23 cellular contexts compared by ENCODE assay signal in the genomic region with DNA sequence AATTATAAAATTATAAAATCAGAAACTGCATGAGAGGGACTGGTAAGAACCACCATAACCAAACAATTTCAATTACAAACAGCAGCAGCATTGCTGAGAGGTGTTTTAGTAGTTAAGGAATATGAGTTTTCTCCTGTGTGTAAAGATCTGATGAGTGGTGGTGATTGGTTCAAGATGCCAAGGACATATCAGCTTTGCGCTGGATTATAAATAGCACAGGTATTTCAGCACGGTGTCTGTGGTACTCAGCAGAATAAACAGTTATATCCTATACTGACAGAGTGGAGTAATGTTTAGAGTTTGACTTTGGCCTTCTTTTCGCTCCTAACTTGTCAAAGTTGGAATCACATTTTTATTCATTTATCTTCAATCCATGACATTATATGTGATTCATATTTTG.
"Had no signal": no experiment of that assay in that cellular context is flagged by ENCODE, and none has a peak within 500 bp of the region (broad histone marks: within the 10 kb centered on the region; RNA-seq: fewer than 3 reads in every experiment).

No MANE protein-coding gene starts in this region.

- DNase-seq: KBM-7; MV-4-11; NCI-H1048; NCI-H1105; NCI-H1417; NCI-H1436 treated with DMSO at 0.1 percent for 48 hours; NCI-H1694; NCI-H187 treated with DMSO at 0.1 percent for 48 hours; NCI-H2029 treated with DMSO at 0.1 percent for 48 hours; NCI-H226; NCI-H446; NCI-H510A; NCI-H524 treated with DMSO at 0.1 percent for 48 hours; NCI-H69; NCI-H774; NK-92 treated with Interleukin-12 subunit alpha and Interleukin-12 subunit beta, amount 100 ng/mL, for 24 hours; PC-3; SIG-M5 had no signal

- H3K9me3 ChIP-seq: SJSA1 had no signal

- H3K27ac ChIP-seq: HL-60, RWPE1, SJSA1, SK-N-MC had no signal

- H3K4me1 ChIP-seq: SJSA1 had no signal

- H3K36me3 ChIP-seq: SJSA1 had no signal

- H3K4me3 ChIP-seq: SJSA1, SK-N-MC had no signal

- ATAC-seq: Panc1, PC-3 had no signal
